In genomic region chr9:110543631-110544051, GRCh38 we compare ENCODE assay signal across 15 cellular contexts. TPM values are rescaled to one million over a fixed set of nuclear protein-coding genes. Genes with fewer than 3 reads are reported as not detected.
DNase-seq lines count a peak whose midpoint lies in the region; TF ChIP-seq lines count a peak whose summit lies in the region.
"Had no signal": no experiment of that assay in that cellular context is flagged by ENCODE, and none has a peak within 500 bp of the region (broad histone marks: within the 10 kb centered on the region; RNA-seq: fewer than 3 reads in every experiment).

No MANE protein-coding gene starts in this region.

- no peak overlapping the region for H3K4me3 ChIP-seq in left ventricle myocardium inferior
- H3K4me3 ChIP-seq in skeletal muscle tissue (ENCODE audit: low read length in 3 of 3): no peak overlapping the region
- H3K4me3 ChIP-seq in colonic mucosa: no peak overlapping the region
- H3K4me3 ChIP-seq in tibial artery: no peak overlapping the region
- H3K4me3 ChIP-seq: esophagus squamous epithelium had no signal

- H3K27me3 ChIP-seq in left ventricle myocardium inferior (ENCODE audit: low read depth) (no peaks in the 10 kb centered on the region), skeletal muscle tissue (ENCODE audit: control insufficient read depth in 3 of 3, insufficient read depth in 3 of 3, low read length in 3 of 3) (no peaks in the 10 kb centered on the region), colonic mucosa (no peaks in the 10 kb centered on the region), tibial artery (no peaks in the 10 kb centered on the region)
- H3K27me3 ChIP-seq: esophagus squamous epithelium had no signal

- H3K36me3 ChIP-seq in left ventricle myocardium inferior (no peaks in the 10 kb centered on the region), skeletal muscle tissue (ENCODE audit: control insufficient read depth in 3 of 3, insufficient read depth in 3 of 3, low read length in 3 of 3) (no peaks in the 10 kb centered on the region), colonic mucosa (no peaks in the 10 kb centered on the region), tibial artery (no peaks in the 10 kb centered on the region)
- H3K36me3 ChIP-seq: esophagus squamous epithelium had no signal

- peak overlapping the region; percentile 31 for H3K27ac ChIP-seq in left ventricle myocardium inferior (replicated peaks)
- peak overlapping the region; percentile 26 for H3K27ac ChIP-seq in skeletal muscle tissue (ENCODE audit: low read depth, low read length)
- H3K27ac ChIP-seq in colonic mucosa: no peak overlapping the region
- H3K27ac ChIP-seq in tibial artery: no peak overlapping the region

- DNase-seq in HT1080 (ENCODE audit: low read depth) (peak; percentile 6), astrocyte of the hippocampus (ENCODE audit: low read depth, low spot score) (peak; percentile 44), left ventricle myocardium inferior (no peak), colonic mucosa (no peak), HuH-7 (ENCODE audit: low spot score) (no peak), tibial artery (no peak)
- no peak for DNase-seq in activated naive CD4-positive, alpha-beta T cell (lab: John Stamatoyannopoulos, UW)
- DNase-seq: activated CD4-positive, alpha-beta T cell treated with anti-CD3 and anti-CD28 coated beads, Interleukin-2, amount 10 ng/mL, durations not matched to agents 24 days and 14 days; esophagus squamous epithelium; kidney; NCI-H1417 treated with DMSO at 0.1 percent for 48 hours; stimulated activated CD4-positive, alpha-beta T cell treated with anti-CD3 and anti-CD28 coated beads, Interleukin-2, amount 100 ng/mL, for 48 hours; stimulated activated naive CD4-positive, alpha-beta T cell had no signal

- TF ChIP-seq CTCF in left ventricle myocardium inferior (IDR thresholded peaks at IDR 0.05; ENCODE audit: borderline replicate concordance) (no peak), colonic mucosa (IDR thresholded peaks at IDR 0.05) (no peak), tibial artery (IDR thresholded peaks at IDR 0.05) (no peak)

- H3K9me3 ChIP-seq in left ventricle myocardium inferior (replicated peaks) (no peaks in the 10 kb centered on the region), skeletal muscle tissue (ENCODE audit: control insufficient read depth in 3 of 3, low read length in 3 of 3) (no peaks in the 10 kb centered on the region), colonic mucosa (no peaks in the 10 kb centered on the region), tibial artery (no peaks in the 10 kb centered on the region)
- H3K9me3 ChIP-seq: esophagus squamous epithelium had no signal

- intact Hi-C loops in left ventricle myocardium inferior (cut with micrococcal nuclease): no loop called here
- intact Hi-C loops in colonic mucosa (cut with DNase I): no loop called here
- intact Hi-C loops in tibial artery (cut with DNase I; ENCODE audit: low total_unique reads): no loop called here

- H3K4me1 ChIP-seq in left ventricle myocardium inferior (peaks cover 29% of the 10 kb centered on the region), skeletal muscle tissue (ENCODE audit: control insufficient read depth in 3 of 3, insufficient read depth in 3 of 3, low read length in 3 of 3) (peaks cover 0 to 12% (median 6%) of the 10 kb centered on the region in 3 donors), colonic mucosa (no peaks in the 10 kb centered on the region), tibial artery (peaks cover 0 to 13% (median 3%) of the 10 kb centered on the region in 4 donors)

- H3K9ac ChIP-seq in skeletal muscle tissue (ENCODE audit: low read depth in 1 of 3, low read length in 3 of 3) (no peak overlapping the region), colonic mucosa (ENCODE audit: low read depth in 2 of 2, low read length in 2 of 2) (no peak overlapping the region)

RNA-seq across cellular contexts. Expression of gene SVEP1, which starts 35.9 kb away (rescaled TPM):
- under 0.01 TPM in 1 of 2 replicates, not detected in the other for total RNA-seq in HT1080 (2014; rRNA removed; shearing (Covaris generic))
- polyA plus RNA-seq in HT1080 (2015; cell fraction: cytosol; rRNA removed): under 0.01 TPM in 1 of 2 replicates, not detected in the other
- polyA plus RNA-seq in HT1080 (2015; cell fraction: nucleus; rRNA removed): 0.10 and 0.11 TPM in 2 replicates
- total RNA-seq in left ventricle myocardium inferior (8.8 TPM), skeletal muscle tissue (46.4 TPM), colonic mucosa (1 to 10 TPM; 2.1 to 9.7 TPM)
- total RNA-seq: activated CD4-positive, alpha-beta T cell treated with anti-CD3 and anti-CD28 coated beads, Interleukin-2, amount 10 ng/mL, durations not matched to agents 24 days and 14 days; HT-29 had no signal

Comparison
In these comparisons a context has a peak if more than half of its experiments do, and no peak if none do; other contexts are left out.
1. DNase-seq: peak in HT1080 (single experiment) and astrocyte of the hippocampus (single experiment); none in left ventricle myocardium inferior (single experiment), colonic mucosa (single experiment), HuH-7 (single experiment), tibial artery (0 of 2) and activated naive CD4-positive, alpha-beta T cell (0 of 4).
2. H3K27ac ChIP-seq: peak in left ventricle myocardium inferior (single experiment) and skeletal muscle tissue (single experiment); none in colonic mucosa (single experiment) and tibial artery (0 of 2).